In genomic region chr5:1523793-1524480, GRCh38 we compare ENCODE assay signal across 8 cellular contexts. TPM values are rescaled to one million over a fixed set of nuclear protein-coding genes. Genes with fewer than 3 reads are reported as not detected.
DNase-seq lines count a peak whose midpoint lies in the region; ATAC-seq, FAIRE-seq and TF ChIP-seq lines count a peak whose summit lies in the region.

LPCAT1 (minus strand) TSS chr5:1523960; CDS start chr5:1523844, 116 bp downstream.

- FAIRE-seq in bronchial epithelial cell (lab: Jason Lieb, UNC): no peak

- POLR2A ChIA-PET in WTC11 (lab: Charles Lee): interaction anchor here (1.6 kb wide), 1 partner anchor 10 kb away, joined by 6 read pairs; no protein-coding TSS in a partner anchor

- H3K4me1 Mint-ChIP-seq in WTC11: peaks cover 34% of the 10 kb centered on the region

- no peak within 1 kb of the TSS; the same call in 1 of the 2 replicates for H3K27ac Mint-ChIP-seq in WTC11

- TF ChIP-seq CTCF in WTC11 (IDR thresholded peaks at IDR 0.05): no peak
- no peak for TF ChIP-seq CTCF in bronchial epithelial cell (IDR thresholded peaks at IDR 0.05; ENCODE audit: insufficient read depth, low read length, severe bottlenecking)
- peak in 7 of 11 experiments; percentile 27 to 63 (median 57) for TF ChIP-seq CTCF in spleen (IDR thresholded peaks at IDR 0.05 in 8 of 11, conservative IDR thresholded peaks at IDR 0.05 in 3 of 11)

- H3K27me3 Mint-ChIP-seq in WTC11 (ENCODE audit: low read depth): no peaks in the 10 kb centered on the region; the same call in 1 of the 2 replicates

- peaks cover 4% of the 10 kb centered on the region; the same call in 1 of the 2 replicates for H3K9me3 Mint-ChIP-seq in WTC11

- H3K4me1 ChIP-seq in spleen: peaks cover 24 to 61% (median 56%) of the 10 kb centered on the region in 6 donors

- H3K36me3 ChIP-seq in bronchial epithelial cell (ENCODE audit: control insufficient read depth, insufficient read depth, low read length) (peaks cover 4% of the 10 kb centered on the region), spleen (peaks cover 0 to 29% (median 15%) of the 10 kb centered on the region in 6 donors)

- DNase-seq in 8988T: peak; percentile 93
- DNase-seq in NCI-H2107 treated with DMSO at 0.1 percent for 48 hours (lab: John Stamatoyannopoulos, UW; ENCODE audit: unreplicated experiment): peak; percentile 48
- peak; percentile 72 for DNase-seq in WTC11 (ENCODE audit: low spot score)
- no peak for DNase-seq in bronchial epithelial cell (ENCODE audit: low read depth)
- DNase-seq in inferior parietal cortex (ENCODE audit: extremely low spot score): peak; percentile 59
- peak; percentile 96 for DNase-seq in spleen

- H3K9me3 ChIP-seq in spleen: no peaks in the 10 kb centered on the region

- H3K36me3 Mint-ChIP-seq in WTC11: peaks cover 15% of the 10 kb centered on the region

- peak in 1 of 3 donors; percentile 82 for TF ChIP-seq POLR2A in spleen (IDR thresholded peaks at IDR 0.05)

- peak within 1 kb of the TSS; percentile 91 to 99 (median 97) for H3K27ac ChIP-seq in spleen

- CTCF ChIA-PET in WTC11 (lab: Charles Lee): interaction anchor here (0.7 to 1.7 kb wide), 6 partner anchors 9 to 144 kb away, joined by 3 to 7 read pairs (median 4); no protein-coding TSS in a partner anchor

- peak; percentile 85 for ATAC-seq in GM18520 (IDR thresholded peaks at IDR 0.05; ENCODE audit: unreplicated experiment)
- peak; percentile 72 for ATAC-seq in HG03039 (IDR thresholded peaks at IDR 0.05; ENCODE audit: unreplicated experiment)
- ATAC-seq in WTC11: peak; percentile 77

- H3K27me3 ChIP-seq in bronchial epithelial cell (ENCODE audit: control insufficient read depth, insufficient read depth, low read length) (no peaks in the 10 kb centered on the region), spleen (replicated peaks in 1 of 7) (no peaks in the 10 kb centered on the region)

- intact Hi-C loops in spleen (cut with DNase I; ENCODE audit: low total_unique reads): no loop called here

- WGBS in spleen, 5 donors: 3 to 8% (median 3%) methylated on average over 39 to 85 of the region's 85 CpGs

- peak within 1 kb of the TSS; percentile 81 for H3K4me3 Mint-ChIP-seq in WTC11

- H3K4me3 ChIP-seq in bronchial epithelial cell (ENCODE audit: low read depth, low read length) (peak within 1 kb of the TSS; percentile 63), spleen (peak within 1 kb of the TSS; percentile 64 to 95 (median 84))

TF ChIP-seq in WTC11, 78 proteins besides CTCF, POLR2A, EP300 and RAD21:
- TF ChIP-seq IRF1 (CRISPR knock-in tag; IDR thresholded peaks at IDR 0.05): no peak
- TF ChIP-seq CREB1 (CRISPR knock-in tag; IDR thresholded peaks at IDR 0.05): no peak
- no peak for TF ChIP-seq ZSCAN18 (CRISPR knock-in tag; IDR thresholded peaks at IDR 0.05)
- no peak for TF ChIP-seq ZNF671 (CRISPR knock-in tag; IDR thresholded peaks at IDR 0.05)
- TF ChIP-seq E2F1 (CRISPR knock-in tag; IDR thresholded peaks at IDR 0.05): peak; percentile 72; the same call in 1 of the 2 replicates
- TF ChIP-seq ATF3 (CRISPR knock-in tag; conservative IDR thresholded peaks at IDR 0.05): no peak
- TF ChIP-seq NFATC4 (CRISPR knock-in tag; IDR thresholded peaks at IDR 0.05): no peak
- TF ChIP-seq ZNF121 (CRISPR knock-in tag; IDR thresholded peaks at IDR 0.05): no peak
- no peak for TF ChIP-seq ZNF232 (CRISPR knock-in tag; IDR thresholded peaks at IDR 0.05)
- TF ChIP-seq EMX1 (CRISPR knock-in tag; IDR thresholded peaks at IDR 0.05): no peak
- TF ChIP-seq MAX (CRISPR knock-in tag; IDR thresholded peaks at IDR 0.05): peak; percentile 80; the same call in 1 of the 2 replicates
- peak; percentile 72; the same call in 1 of the 2 replicates for TF ChIP-seq ZNF423 (CRISPR knock-in tag; IDR thresholded peaks at IDR 0.05)
- 0 out of 2 replicates have a peak, but pooled peaks have one; percentile 37 for TF ChIP-seq SP1 (CRISPR knock-in tag; conservative IDR thresholded peaks at IDR 0.05)
- TF ChIP-seq ATF1 (CRISPR knock-in tag; IDR thresholded peaks at IDR 0.05): no peak
TF ChIP-seq in WTC11: peak in this region for 4.

RNA-seq across cellular contexts. Expression of gene LPCAT1, which starts in this region (rescaled TPM):
- 206 to 215 TPM (median 210 TPM) in 3 replicates for total RNA-seq in WTC11 (2021)
- total RNA-seq in bronchial epithelial cell: 18.8 and 25.3 TPM in 2 replicates
- total RNA-seq in spleen: 100 to 1,000 TPM; 126 to 322 (median 223) TPM
- polyA plus RNA-seq in spleen: 100 to 1,000 TPM in 1 of 3 donors, 10 to 100 TPM in 2; 52.2 to 123 (median 94.8) TPM

Comparison
In these comparisons a context has a peak if more than half of its experiments do, and no peak if none do; other contexts are left out.
1. CTCF ChIP-seq: peak in spleen (7 of 11); none in WTC11 (single experiment) and bronchial epithelial cell (single experiment).
2. Peak in every context shown above with its lines, with median percentiles within 50 percentile points of each other: ATAC-seq.